9 cellular contexts compared by ENCODE assay signal in the genomic region with DNA sequence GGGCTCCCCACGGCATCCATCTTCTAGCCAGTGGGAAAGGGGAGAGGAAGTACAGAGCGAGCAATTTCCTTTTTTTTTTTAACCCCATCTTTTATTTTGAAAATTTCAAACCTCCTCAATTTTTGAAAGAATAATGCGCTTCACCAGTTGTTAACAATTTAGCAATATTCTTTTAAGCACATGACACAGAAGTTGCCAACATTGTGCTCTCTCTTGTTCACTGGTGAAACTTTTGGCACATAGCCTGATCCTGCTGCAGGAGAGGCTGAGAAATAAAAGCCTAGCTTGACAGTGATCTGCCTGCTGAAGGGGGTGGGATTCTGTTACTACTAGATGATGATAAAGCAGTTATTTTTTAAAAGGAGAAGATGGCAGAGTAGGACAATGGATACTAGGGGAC. TPM values are rescaled to one million over a fixed set of nuclear protein-coding genes. Genes with fewer than 3 reads are reported as not detected.
A peak's percentile ranks its signal among the peaks of the same experiment; 100 is the strongest.
DNase-seq lines count a peak whose midpoint lies in the region; ATAC-seq and TF ChIP-seq lines count a peak whose summit lies in the region.
"Had no signal": no experiment of that assay in that cellular context is flagged by ENCODE, and none has a peak within 500 bp of the region (broad histone marks: within the 10 kb centered on the region; RNA-seq: fewer than 3 reads in every experiment).

No MANE protein-coding gene starts in this region.

- H3K27ac ChIP-seq in layer of hippocampus (ENCODE audit: low read depth, low read length) (peak overlapping the region; percentile 69), thoracic aorta (peak overlapping the region; percentile 93 to 96), aorta (ENCODE audit: low read depth in 1 of 2, low read length in 2 of 2) (no peak overlapping the region)

- H3K27ac Mint-ChIP-seq in activated naive CD4-positive, alpha-beta T cell treated with anti-CD3 and anti-CD28 coated beads, Interleukin-2, amount 10 ng/mL, durations not matched to agents 7 days and 5 days = peak overlapping the region; percentile 77
- peak overlapping the region; percentile 72 for H3K27ac Mint-ChIP-seq in activated CD8-positive, alpha-beta T cell treated with anti-CD3 and anti-CD28 coated beads for 36 hours

- POLR2A ChIA-PET in activated CD8-positive, alpha-beta T cell treated with anti-CD3 and anti-CD28 coated beads for 36 hours (lab: Charles Lee) = interaction anchor here (1.4 kb wide), 1 partner anchor 91 kb away, joined by 4 read pairs; no protein-coding TSS in a partner anchor

- peaks cover 14% of the 10 kb centered on the region for H3K36me3 Mint-ChIP-seq in activated naive CD4-positive, alpha-beta T cell treated with anti-CD3 and anti-CD28 coated beads, Interleukin-2, amount 10 ng/mL, durations not matched to agents 7 days and 5 days
- peaks cover 2% of the 10 kb centered on the region for H3K36me3 Mint-ChIP-seq in activated CD8-positive, alpha-beta T cell treated with anti-CD3 and anti-CD28 coated beads for 36 hours (ENCODE audit: low read depth)

- H3K36me3 ChIP-seq in thoracic aorta (no peaks in the 10 kb centered on the region), aorta (ENCODE audit: control insufficient read depth in 1 of 2, insufficient read depth in 2 of 2, low read length in 1 of 2) (no peaks in the 10 kb centered on the region)

- peak overlapping the region; percentile 62 for H3K4me3 Mint-ChIP-seq in activated naive CD4-positive, alpha-beta T cell treated with anti-CD3 and anti-CD28 coated beads, Interleukin-2, amount 10 ng/mL, durations not matched to agents 7 days and 5 days
- peak overlapping the region; percentile 86 for H3K4me3 Mint-ChIP-seq in activated CD8-positive, alpha-beta T cell treated with anti-CD3 and anti-CD28 coated beads for 36 hours

- peak; percentile 8 for DNase-seq in activated naive CD4-positive, alpha-beta T cell treated with anti-CD3 and anti-CD28 coated beads, Interleukin-2, amount 10 ng/mL, durations not matched to agents 7 days and 5 days
- DNase-seq in activated naive CD4-positive, alpha-beta T cell treated with anti-CD3 and anti-CD28 coated beads, Interleukin-2, amount 50 U/mL, for 16 hours = no peak
- no peak for DNase-seq in activated CD8-positive, alpha-beta T cell treated with anti-CD3 and anti-CD28 coated beads for 36 hours
- DNase-seq in thoracic aorta (ENCODE audit: low spot score) (no peak), aorta (no peak), amniotic stem cell (lab: John Stamatoyannopoulos, UW) (no peak), DMS53 treated with DMSO at 0.1 percent for 48 hours (lab: John Stamatoyannopoulos, UW; ENCODE audit: unreplicated experiment) (no peak)

- ATAC-seq in activated CD8-positive, alpha-beta T cell treated with anti-CD3 and anti-CD28 coated beads for 36 hours = no peak
- ATAC-seq in thoracic aorta (ENCODE audit: insufficient number of reproducible peaks, low FRiP score, low read depth) = no peak
- no peak for ATAC-seq in aorta (ENCODE audit: low FRiP score)

- 27 to 31% methylated on average over 3 of the region's 3 CpGs for WGBS in aorta, 2 donors

- no peaks in the 10 kb centered on the region for H3K27me3 Mint-ChIP-seq in activated naive CD4-positive, alpha-beta T cell treated with anti-CD3 and anti-CD28 coated beads, Interleukin-2, amount 10 ng/mL, durations not matched to agents 7 days and 5 days
- no peaks in the 10 kb centered on the region for H3K27me3 Mint-ChIP-seq in activated CD8-positive, alpha-beta T cell treated with anti-CD3 and anti-CD28 coated beads for 36 hours

- H3K27me3 ChIP-seq in layer of hippocampus (ENCODE audit: control insufficient read depth, insufficient read depth, low read length) (no peaks in the 10 kb centered on the region), thoracic aorta (replicated peaks; ENCODE audit: insufficient read depth) (no peaks in the 10 kb centered on the region), aorta (ENCODE audit: control insufficient read depth in 1 of 2, insufficient read depth in 2 of 2, low read length in 1 of 2) (no peaks in the 10 kb centered on the region)

- intact Hi-C loops in activated CD8-positive, alpha-beta T cell treated with anti-CD3 and anti-CD28 coated beads for 36 hours (cut with micrococcal nuclease) = loop anchor here (5.0 kb wide), 1 partner anchor 174 kb away; the partner anchor contains the start of gene ZNF263
- intact Hi-C loops in aorta (cut with DNase I) = loop anchor here (5.0 to 10.0 kb wide), 3 partner anchors 46 to 174 kb away; partner anchors contain the start of genes ZNF263 (in 2 of the 2) and CLUAP1 (in 1 of the 2)

- TF ChIP-seq CTCF in activated CD8-positive, alpha-beta T cell treated with anti-CD3 and anti-CD28 coated beads for 36 hours (IDR thresholded peaks at IDR 0.05) = no peak
- no peak for TF ChIP-seq CTCF in thoracic aorta (IDR thresholded peaks at IDR 0.05)

- peaks cover 42% of the 10 kb centered on the region for H3K4me1 Mint-ChIP-seq in activated naive CD4-positive, alpha-beta T cell treated with anti-CD3 and anti-CD28 coated beads, Interleukin-2, amount 10 ng/mL, durations not matched to agents 7 days and 5 days
- H3K4me1 Mint-ChIP-seq in activated CD8-positive, alpha-beta T cell treated with anti-CD3 and anti-CD28 coated beads for 36 hours (ENCODE audit: low read depth) = peaks cover 31% of the 10 kb centered on the region

- no peaks in the 10 kb centered on the region for H3K9me3 Mint-ChIP-seq in activated naive CD4-positive, alpha-beta T cell treated with anti-CD3 and anti-CD28 coated beads, Interleukin-2, amount 10 ng/mL, durations not matched to agents 7 days and 5 days
- H3K9me3 Mint-ChIP-seq in activated CD8-positive, alpha-beta T cell treated with anti-CD3 and anti-CD28 coated beads for 36 hours = no peaks in the 10 kb centered on the region

- CTCF ChIA-PET in activated naive CD4-positive, alpha-beta T cell treated with anti-CD3 and anti-CD28 coated beads, Interleukin-2, amount 10 ng/mL, durations not matched to agents 7 days and 5 days (lab: Charles Lee) = interaction anchor here (1.2 kb wide), 1 partner anchor 12 kb away, joined by 6 read pairs; the partner anchor contains the start of gene NAA60
- CTCF ChIA-PET in activated CD8-positive, alpha-beta T cell treated with anti-CD3 and anti-CD28 coated beads for 36 hours (lab: Charles Lee) = interaction anchor here (1.1 to 1.6 kb wide), 2 partner anchors 12 to 189 kb away, joined by 4 to 6 read pairs; partner anchors contain the start of gene NAA60

- H3K4me1 ChIP-seq in thoracic aorta (ENCODE audit: control insufficient read depth in 1 of 2, low read depth in 2 of 2) (peaks cover 13 to 46% of the 10 kb centered on the region in 2 donors), aorta (ENCODE audit: control insufficient read depth in 1 of 2, insufficient read depth in 2 of 2, low read length in 2 of 2) (no peaks in the 10 kb centered on the region)

- H3K4me3 ChIP-seq in thoracic aorta (no peak overlapping the region), aorta (ENCODE audit: low read length in 2 of 2) (no peak overlapping the region)

- H3K9me3 ChIP-seq in thoracic aorta (no peaks in the 10 kb centered on the region), aorta (ENCODE audit: control insufficient read depth, low read length) (no peaks in the 10 kb centered on the region)

RNA-seq across cellular contexts. Expression of gene NAA60, which starts 12.9 kb away (rescaled TPM):
- 10 to 100 TPM; 24.6 TPM for total RNA-seq in activated CD8-positive, alpha-beta T cell treated with anti-CD3 and anti-CD28 coated beads for 36 hours
- total RNA-seq in thoracic aorta = 10 to 100 TPM; 25.2 to 40.6 TPM
- 10 to 100 TPM; 32.4 to 47.5 TPM for total RNA-seq in aorta
- polyA plus RNA-seq in aorta = 10 to 100 TPM; 20.2 to 39.0 TPM

RNA-seq across cellular contexts. Expression of gene ZNF597, which starts 13.1 kb away (rescaled TPM):
- 1 to 10 TPM; 1.6 to 1.8 TPM for total RNA-seq in activated CD8-positive, alpha-beta T cell treated with anti-CD3 and anti-CD28 coated beads for 36 hours
- total RNA-seq in thoracic aorta = 1 to 10 TPM; 2.3 to 6.2 TPM
- total RNA-seq in aorta = 1 to 10 TPM; 2.9 to 3.2 TPM
- 1 to 10 TPM in 1 of 2 donors, under 1 TPM in 1; 0.25 to 1.1 TPM for polyA plus RNA-seq in aorta

RNA-seq across cellular contexts. Expression of gene C16orf90, which starts 38.9 kb away (rescaled TPM):
- total RNA-seq in activated CD8-positive, alpha-beta T cell treated with anti-CD3 and anti-CD28 coated beads for 36 hours = not detected
- total RNA-seq in thoracic aorta (not detected), aorta (not detected)
- not detected for polyA plus RNA-seq in aorta
- total RNA-seq: T-helper 2 cell treated with Interferon-gamma antibody and Interleukin-4, amounts not matched to agents 100 ng/mL and 5 ng/mL, for 36 hours had no signal

RNA-seq across cellular contexts. Expression of gene CLUAP1, which starts 44.4 kb away (rescaled TPM):
- total RNA-seq in activated CD8-positive, alpha-beta T cell treated with anti-CD3 and anti-CD28 coated beads for 36 hours = 10 to 100 TPM; 10.5 to 11.8 TPM
- total RNA-seq in thoracic aorta = 10 to 100 TPM; 23.4 to 25.0 TPM
- 10 to 100 TPM; 15.3 to 23.7 TPM for total RNA-seq in aorta
- 10 to 100 TPM; 12.3 to 22.2 TPM for polyA plus RNA-seq in aorta

RNA-seq across cellular contexts. Expression of gene ZNF174, which starts 55.4 kb away (rescaled TPM):
- total RNA-seq in activated CD8-positive, alpha-beta T cell treated with anti-CD3 and anti-CD28 coated beads for 36 hours = 1 to 10 TPM; 6.7 to 6.9 TPM
- total RNA-seq in thoracic aorta = 10 to 100 TPM in 1 of 2 donors, 1 to 10 TPM in 1; 5.4 to 16.8 TPM
- total RNA-seq in aorta = 10 to 100 TPM in 1 of 2 donors, 1 to 10 TPM in 1; 8.2 to 10.9 TPM
- polyA plus RNA-seq in aorta = 1 to 10 TPM; 2.3 to 7.7 TPM

Comparison
In these comparisons a context has a peak if more than half of its experiments do, and no peak if none do; other contexts are left out.
1. H3K27ac ChIP-seq: peak in layer of hippocampus (single experiment) and thoracic aorta (2 of 2); none in aorta (0 of 2).